In the genomic region with DNA sequence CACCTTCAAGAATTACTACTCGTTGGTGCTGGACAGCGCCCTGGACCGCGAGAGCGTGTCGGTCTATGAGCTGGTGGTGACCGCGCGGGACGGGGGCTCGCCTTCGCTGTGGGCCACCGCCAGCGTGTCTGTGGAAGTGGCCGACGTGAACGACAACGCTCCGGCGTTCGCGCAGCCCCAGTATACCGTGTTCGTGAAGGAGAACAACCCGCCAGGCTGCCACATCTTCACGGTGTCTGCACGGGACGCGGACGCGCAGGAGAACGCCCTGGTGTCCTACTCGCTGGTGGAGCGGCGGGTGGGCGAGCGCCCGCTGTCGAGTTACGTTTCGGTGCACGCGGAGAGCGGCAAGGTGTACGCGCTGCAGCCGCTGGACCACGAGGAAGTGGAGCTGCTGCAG, we compare ENCODE assay signal across 13 cellular contexts. TPM values are rescaled to one million over a fixed set of nuclear protein-coding genes. Genes with fewer than 3 reads are reported as not detected.
"Had no signal": no experiment of that assay in that cellular context is flagged by ENCODE, and none has a peak within 500 bp of the region (broad histone marks: within the 10 kb centered on the region; RNA-seq: fewer than 3 reads in every experiment).

No MANE protein-coding gene starts in this region.

RNA-seq across cellular contexts. Expression of gene PCDHA5, which starts 1.6 kb away (rescaled TPM):
- total RNA-seq: activated B cell treated with CpG ODN at 0.5 μM for 24 hours; activated CD4-positive, alpha-beta memory T cell treated with anti-CD3 and anti-CD28 coated beads for 36 hours; activated CD4-positive, alpha-beta memory T cell treated with anti-CD3 and anti-CD28 coated beads, Interleukin-2, amount 10 ng/mL, durations not matched to agents 7 days and 5 days; activated CD4-positive, alpha-beta T cell treated with anti-CD3 and anti-CD28 coated beads for 36 hours; activated CD4-positive, alpha-beta T cell treated with anti-CD3 and anti-CD28 coated beads, Interleukin-2, amount 10 ng/mL, durations not matched to agents 7 days and 5 days; activated CD8-positive, alpha-beta memory T cell treated with anti-CD3 and anti-CD28 coated beads for 36 hours; activated CD8-positive, alpha-beta memory T cell treated with anti-CD3 and anti-CD28 coated beads, Interleukin-2, amount 10 ng/mL, durations not matched to agents 7 days and 5 days; activated CD8-positive, alpha-beta T cell treated with anti-CD3 and anti-CD28 coated beads for 36 hours; activated CD8-positive, alpha-beta T cell treated with anti-CD3 and anti-CD28 coated beads, Interleukin-2, amount 10 ng/mL, durations not matched to agents 7 days and 5 days; T-cell; T-helper 1 cell treated with Interleukin-12 subunit alpha and Interleukin-12 subunit beta and Interleukin-4 antibody, amounts not matched to agents 30 ng/mL and 1 ng/mL, for 36 hours; T-helper 17 cell; T-helper 2 cell treated with Interferon-gamma antibody and Interleukin-4, amounts not matched to agents 100 ng/mL and 5 ng/mL, for 36 hours had no signal

RNA-seq across cellular contexts. Expression of gene PCDHA6, which starts 4.8 kb away (rescaled TPM):
- total RNA-seq: activated B cell treated with CpG ODN at 0.5 μM for 24 hours; activated CD4-positive, alpha-beta memory T cell treated with anti-CD3 and anti-CD28 coated beads for 36 hours; activated CD4-positive, alpha-beta memory T cell treated with anti-CD3 and anti-CD28 coated beads, Interleukin-2, amount 10 ng/mL, durations not matched to agents 7 days and 5 days; activated CD4-positive, alpha-beta T cell treated with anti-CD3 and anti-CD28 coated beads for 36 hours; activated CD4-positive, alpha-beta T cell treated with anti-CD3 and anti-CD28 coated beads, Interleukin-2, amount 10 ng/mL, durations not matched to agents 7 days and 5 days; activated CD8-positive, alpha-beta memory T cell treated with anti-CD3 and anti-CD28 coated beads for 36 hours; activated CD8-positive, alpha-beta memory T cell treated with anti-CD3 and anti-CD28 coated beads, Interleukin-2, amount 10 ng/mL, durations not matched to agents 7 days and 5 days; activated CD8-positive, alpha-beta T cell treated with anti-CD3 and anti-CD28 coated beads for 36 hours; activated CD8-positive, alpha-beta T cell treated with anti-CD3 and anti-CD28 coated beads, Interleukin-2, amount 10 ng/mL, durations not matched to agents 7 days and 5 days; T-cell; T-helper 1 cell treated with Interleukin-12 subunit alpha and Interleukin-12 subunit beta and Interleukin-4 antibody, amounts not matched to agents 30 ng/mL and 1 ng/mL, for 36 hours; T-helper 17 cell; T-helper 2 cell treated with Interferon-gamma antibody and Interleukin-4, amounts not matched to agents 100 ng/mL and 5 ng/mL, for 36 hours had no signal

RNA-seq across cellular contexts. Expression of gene PCDHA7, which starts 11.1 kb away (rescaled TPM):
- total RNA-seq: activated B cell treated with CpG ODN at 0.5 μM for 24 hours; activated CD4-positive, alpha-beta memory T cell treated with anti-CD3 and anti-CD28 coated beads for 36 hours; activated CD4-positive, alpha-beta memory T cell treated with anti-CD3 and anti-CD28 coated beads, Interleukin-2, amount 10 ng/mL, durations not matched to agents 7 days and 5 days; activated CD4-positive, alpha-beta T cell treated with anti-CD3 and anti-CD28 coated beads for 36 hours; activated CD4-positive, alpha-beta T cell treated with anti-CD3 and anti-CD28 coated beads, Interleukin-2, amount 10 ng/mL, durations not matched to agents 7 days and 5 days; activated CD8-positive, alpha-beta memory T cell treated with anti-CD3 and anti-CD28 coated beads for 36 hours; activated CD8-positive, alpha-beta memory T cell treated with anti-CD3 and anti-CD28 coated beads, Interleukin-2, amount 10 ng/mL, durations not matched to agents 7 days and 5 days; activated CD8-positive, alpha-beta T cell treated with anti-CD3 and anti-CD28 coated beads for 36 hours; activated CD8-positive, alpha-beta T cell treated with anti-CD3 and anti-CD28 coated beads, Interleukin-2, amount 10 ng/mL, durations not matched to agents 7 days and 5 days; T-cell; T-helper 1 cell treated with Interleukin-12 subunit alpha and Interleukin-12 subunit beta and Interleukin-4 antibody, amounts not matched to agents 30 ng/mL and 1 ng/mL, for 36 hours; T-helper 17 cell; T-helper 2 cell treated with Interferon-gamma antibody and Interleukin-4, amounts not matched to agents 100 ng/mL and 5 ng/mL, for 36 hours had no signal

RNA-seq across cellular contexts. Expression of gene PCDHA4, which starts 16.1 kb away (rescaled TPM):
- total RNA-seq: activated B cell treated with CpG ODN at 0.5 μM for 24 hours; activated CD4-positive, alpha-beta memory T cell treated with anti-CD3 and anti-CD28 coated beads for 36 hours; activated CD4-positive, alpha-beta memory T cell treated with anti-CD3 and anti-CD28 coated beads, Interleukin-2, amount 10 ng/mL, durations not matched to agents 7 days and 5 days; activated CD4-positive, alpha-beta T cell treated with anti-CD3 and anti-CD28 coated beads for 36 hours; activated CD4-positive, alpha-beta T cell treated with anti-CD3 and anti-CD28 coated beads, Interleukin-2, amount 10 ng/mL, durations not matched to agents 7 days and 5 days; activated CD8-positive, alpha-beta memory T cell treated with anti-CD3 and anti-CD28 coated beads for 36 hours; activated CD8-positive, alpha-beta memory T cell treated with anti-CD3 and anti-CD28 coated beads, Interleukin-2, amount 10 ng/mL, durations not matched to agents 7 days and 5 days; activated CD8-positive, alpha-beta T cell treated with anti-CD3 and anti-CD28 coated beads for 36 hours; activated CD8-positive, alpha-beta T cell treated with anti-CD3 and anti-CD28 coated beads, Interleukin-2, amount 10 ng/mL, durations not matched to agents 7 days and 5 days; T-cell; T-helper 1 cell treated with Interleukin-12 subunit alpha and Interleukin-12 subunit beta and Interleukin-4 antibody, amounts not matched to agents 30 ng/mL and 1 ng/mL, for 36 hours; T-helper 17 cell; T-helper 2 cell treated with Interferon-gamma antibody and Interleukin-4, amounts not matched to agents 100 ng/mL and 5 ng/mL, for 36 hours had no signal

RNA-seq across cellular contexts. Expression of gene PCDHA8, which starts 18.0 kb away (rescaled TPM):
- total RNA-seq: activated B cell treated with CpG ODN at 0.5 μM for 24 hours; activated CD4-positive, alpha-beta memory T cell treated with anti-CD3 and anti-CD28 coated beads for 36 hours; activated CD4-positive, alpha-beta memory T cell treated with anti-CD3 and anti-CD28 coated beads, Interleukin-2, amount 10 ng/mL, durations not matched to agents 7 days and 5 days; activated CD4-positive, alpha-beta T cell treated with anti-CD3 and anti-CD28 coated beads for 36 hours; activated CD4-positive, alpha-beta T cell treated with anti-CD3 and anti-CD28 coated beads, Interleukin-2, amount 10 ng/mL, durations not matched to agents 7 days and 5 days; activated CD8-positive, alpha-beta memory T cell treated with anti-CD3 and anti-CD28 coated beads for 36 hours; activated CD8-positive, alpha-beta memory T cell treated with anti-CD3 and anti-CD28 coated beads, Interleukin-2, amount 10 ng/mL, durations not matched to agents 7 days and 5 days; activated CD8-positive, alpha-beta T cell treated with anti-CD3 and anti-CD28 coated beads for 36 hours; activated CD8-positive, alpha-beta T cell treated with anti-CD3 and anti-CD28 coated beads, Interleukin-2, amount 10 ng/mL, durations not matched to agents 7 days and 5 days; T-cell; T-helper 1 cell treated with Interleukin-12 subunit alpha and Interleukin-12 subunit beta and Interleukin-4 antibody, amounts not matched to agents 30 ng/mL and 1 ng/mL, for 36 hours; T-helper 17 cell; T-helper 2 cell treated with Interferon-gamma antibody and Interleukin-4, amounts not matched to agents 100 ng/mL and 5 ng/mL, for 36 hours had no signal
